In genomic region chr22:27715078-27715477, GRCh38 we compare ENCODE assay signal across 12 cellular contexts.
DNase-seq lines count a peak whose midpoint lies in the region; ATAC-seq and TF ChIP-seq lines count a peak whose summit lies in the region.
"Had no signal": no experiment of that assay in that cellular context is flagged by ENCODE, and none has a peak within 500 bp of the region (broad histone marks: within the 10 kb centered on the region; RNA-seq: fewer than 3 reads in every experiment).

No MANE protein-coding gene starts in this region.

- no peaks in the 10 kb centered on the region for H3K4me1 ChIP-seq in Karpas-422 (ENCODE audit: low read length)

- no peaks in the 10 kb centered on the region for H3K79me2 ChIP-seq in Karpas-422 (ENCODE audit: low read length)

- H3K27ac ChIP-seq in Karpas-422 (ENCODE audit: low read length), result no peak overlapping the region
- H3K27ac ChIP-seq: C4-2B, cardiac muscle cell had no signal

- ATAC-seq in HG02759 (IDR thresholded peaks at IDR 0.05; ENCODE audit: unreplicated experiment) (no peak), HG03571 (IDR thresholded peaks at IDR 0.05; ENCODE audit: unreplicated experiment) (no peak)
- ATAC-seq: activated T-cell treated with anti-CD3 and anti-CD28 coated beads, Interleukin-2, amount 50 U/mL, for 4 hours had no signal

- H3K4me2 ChIP-seq in Karpas-422 (ENCODE audit: low read depth, low read length, poor library complexity, severe bottlenecking), result no peak overlapping the region

- no peaks in the 10 kb centered on the region for H3K9me2 ChIP-seq in Karpas-422 (replicated peaks; ENCODE audit: insufficient read depth, low read length)

- H3K9ac ChIP-seq in Karpas-422 (ENCODE audit: low read length), result no peak overlapping the region

- DNase-seq in AG10803 (ENCODE audit: low read depth) (no peak), MG63 (peak; percentile 56), choroid plexus epithelial cell (ENCODE audit: low read depth) (peak; percentile 5), middle frontal gyrus (ENCODE audit: extremely low spot score, low spot score) (peak; percentile 46), Karpas-422 (no peak)
- DNase-seq in activated CD4-positive, alpha-beta T cell treated with anti-CD3 and anti-CD28 coated beads for 1 hour, result no peak
- DNase-seq: activated T-cell treated with anti-CD3 and anti-CD28 coated beads, Interleukin-2, amount 50 U/mL, for 4 hours; NCI-H2171 had no signal

- TF ChIP-seq CTCF in AG10803 (conservative IDR thresholded peaks at IDR 0.05; ENCODE audit: low read length), result peak; percentile 38
- peak; percentile 20 for TF ChIP-seq CTCF in choroid plexus epithelial cell (conservative IDR thresholded peaks at IDR 0.05; ENCODE audit: low read depth, low read length)

- H3K36me3 ChIP-seq in MG63, result no peaks in the 10 kb centered on the region
- H3K36me3 ChIP-seq in Karpas-422 (ENCODE audit: insufficient read depth, low read length), result no peaks in the 10 kb centered on the region
- H3K36me3 ChIP-seq: cardiac muscle cell had no signal

- H3K9me3 ChIP-seq in MG63 (peaks cover 6% of the 10 kb centered on the region), Karpas-422 (ENCODE audit: low read length) (no peaks in the 10 kb centered on the region)

- H2AFZ ChIP-seq in Karpas-422 (ENCODE audit: low read length), result no peak overlapping the region

- H4K20me1 ChIP-seq in Karpas-422 (ENCODE audit: insufficient read depth, low read depth, low read length), result no peaks in the 10 kb centered on the region

- H3K4me3 ChIP-seq in AG10803 (ENCODE audit: low read length), result no peak overlapping the region
- no peak overlapping the region for H3K4me3 ChIP-seq in MG63
- no peak overlapping the region for H3K4me3 ChIP-seq in choroid plexus epithelial cell (ENCODE audit: low read depth, low read length)
- H3K4me3 ChIP-seq in Karpas-422 (ENCODE audit: low read length), result no peak overlapping the region
- H3K4me3 ChIP-seq: cardiac muscle cell had no signal

- H3K27me3 ChIP-seq in MG63 (no peaks in the 10 kb centered on the region), Karpas-422 (ENCODE audit: low read length) (no peaks in the 10 kb centered on the region)
- H3K27me3 ChIP-seq: cardiac muscle cell had no signal

Comparison
In these comparisons a context has a peak if more than half of its experiments do, and no peak if none do; other contexts are left out.
1. DNase-seq: peak in MG63 (single experiment), choroid plexus epithelial cell (single experiment) and middle frontal gyrus (single experiment); none in AG10803 (single experiment), Karpas-422 (single experiment) and activated CD4-positive, alpha-beta T cell treated with anti-CD3 and anti-CD28 coated beads for 1 hour (single experiment).